Comparison of ENCODE assay signal across 17 cellular contexts in genomic region chr1:182600745-182601415, GRCh38. TPM values are rescaled to one million over a fixed set of nuclear protein-coding genes. Genes with fewer than 3 reads are reported as not detected.
DNase-seq lines count a peak whose midpoint lies in the region; ATAC-seq, FAIRE-seq and TF ChIP-seq lines count a peak whose summit lies in the region.
"Had no signal": no experiment of that assay in that cellular context is flagged by ENCODE, and none has a peak within 500 bp of the region (broad histone marks: within the 10 kb centered on the region; RNA-seq: fewer than 3 reads in every experiment).

No MANE protein-coding gene starts in this region.

- H3K9ac ChIP-seq in KMS-11 (no peak overlapping the region), K562 (ENCODE audit: insufficient read depth in 1 of 2, low read depth in 2 of 2, low read length in 2 of 2) (peak overlapping the region in 1 of 2 experiments; percentile 31; a peak in 1 of 4 replicates)

- peaks cover 33% of the 10 kb centered on the region for H3K79me2 ChIP-seq in KMS-11 (ENCODE audit: insufficient read depth, low read depth)
- H3K79me2 ChIP-seq in K562 (ENCODE audit: control insufficient read depth, insufficient read depth, low read length), result no peaks in the 10 kb centered on the region

- no peak for TF ChIP-seq RAD21 in K562 (CRISPR knock-in tag; conservative IDR thresholded peaks at IDR 0.05 in 1 of 2, IDR thresholded peaks at IDR 0.05 in 1 of 2)

- no peaks in the 10 kb centered on the region for H3K9me3 ChIP-seq in K562 (replicated peaks; ENCODE audit: control insufficient read depth, insufficient read depth, low read depth, low read length)
- H3K9me3 ChIP-seq: Caco-2, colonic mucosa, neutrophil, right lobe of liver, SJSA1, tibial nerve had no signal

- FAIRE-seq in K562 (lab: Jason Lieb, UNC), result no peak
- FAIRE-seq in H54 (lab: Jason Lieb, UNC), result no peak
- FAIRE-seq: bronchial epithelial cell, keratinocyte had no signal

- in situ Hi-C loops in K562 (cut with MboI), result no loop called here

- H3K36me3 ChIP-seq in GM06990 (ENCODE audit: control insufficient read depth, insufficient read depth, low read length) (peaks cover 29% of the 10 kb centered on the region), KMS-11 (ENCODE audit: insufficient read depth) (peaks cover 17% of the 10 kb centered on the region; the same call in 1 of the 2 replicates), K562 (ENCODE audit: control insufficient read depth, insufficient read depth, low read length) (no peaks in the 10 kb centered on the region)
- H3K36me3 ChIP-seq: colonic mucosa, neutrophil, right lobe of liver had no signal

- H3K4me3 ChIP-seq in GM06990 (replicated peaks; ENCODE audit: low read depth, low read length) (peak overlapping the region; percentile 32), KMS-11 (IDR thresholded peaks at IDR 0.05; ENCODE audit: insufficient read depth, low read depth, low read length) (peak overlapping the region; percentile 1), K562 (no peak overlapping the region), foreskin fibroblast (ENCODE audit: low read depth in 1 of 2, low read length in 2 of 2) (no peak overlapping the region)
- H3K4me3 ChIP-seq: colonic mucosa, right lobe of liver, SJSA1, tibial nerve had no signal

- H3K4me2 ChIP-seq in KMS-11 (peak overlapping the region; percentile 74), K562 (ENCODE audit: insufficient read depth, low read length) (no peak overlapping the region)

- H2AFZ ChIP-seq in KMS-11 (ENCODE audit: low read depth) (no peak overlapping the region), K562 (ENCODE audit: low read depth, low read length) (no peak overlapping the region)

- H3K27me3 ChIP-seq in GM06990 (replicated peaks; ENCODE audit: control insufficient read depth, insufficient read depth, low read length), result no peaks in the 10 kb centered on the region
- peaks cover 2% of the 10 kb centered on the region; the same call in 1 of the 2 replicates for H3K27me3 ChIP-seq in KMS-11 (ENCODE audit: insufficient read depth, low read depth)
- peaks cover 2 to 16% of the 10 kb centered on the region in 2 experiments; a peak in 3 of 5 replicates for H3K27me3 ChIP-seq in K562 (ENCODE audit: control insufficient read depth in 2 of 2, insufficient read depth in 2 of 2, low read length in 2 of 2)
- H3K27me3 ChIP-seq: colonic mucosa, right lobe of liver, SJSA1, tibial nerve had no signal

- peaks cover 34% of the 10 kb centered on the region for H3K4me1 ChIP-seq in KMS-11 (ENCODE audit: low read depth, poor library complexity, severe bottlenecking)
- peaks cover 9 to 13% of the 10 kb centered on the region in 2 experiments; a peak in 4 of 5 replicates for H3K4me1 ChIP-seq in K562 (replicated peaks in 1 of 2; ENCODE audit: control insufficient read depth in 2 of 2, insufficient read depth in 2 of 2, low read length in 2 of 2)
- H3K4me1 ChIP-seq: colonic mucosa had no signal

- POLR2A ChIA-PET in K562 (lab: Yijun Ruan, JAX), result interaction anchor here (0.7 to 1.4 kb wide), 5 partner anchors 8 to 1012 kb away, joined by 3 to 6 read pairs (median 3); partner anchors contain the start of gene RNASEL

- TF ChIP-seq CTCF in GM06990 (IDR thresholded peaks at IDR 0.05; ENCODE audit: insufficient read depth, low read length, poor library complexity, severe bottlenecking) (no peak), KMS-11 (conservative IDR thresholded peaks at IDR 0.05; ENCODE audit: low read depth, low read length) (no peak), K562 (IDR thresholded peaks at IDR 0.05 in 2 of 3, conservative IDR thresholded peaks at IDR 0.05 in 1 of 3; ENCODE audit: insufficient read depth in 2 of 3, low read depth in 1 of 3, low read length in 3 of 3) (no peak), foreskin fibroblast (IDR thresholded peaks at IDR 0.05; ENCODE audit: low read depth, low read length) (no peak)

- H3K9me1 ChIP-seq in K562 (ENCODE audit: control insufficient read depth, insufficient read depth, low read length), result no peaks in the 10 kb centered on the region

- no peak for TF ChIP-seq EP300 in K562 (IDR thresholded peaks at IDR 0.05; ENCODE audit: low read length)

- 18% methylated on average over 5 of the region's 5 CpGs for WGBS in K562 (ENCODE audit: insufficient coverage, low coverage, missing lambda C conversion rate)

- BruUV-seq in K562 (replicated peaks; lab: Mats Ljungman, UMichigan), result no TSS peak

- peaks cover 20% of the 10 kb centered on the region for H4K20me1 ChIP-seq in KMS-11 (ENCODE audit: insufficient read depth)
- H4K20me1 ChIP-seq in K562 (replicated peaks; ENCODE audit: control insufficient read depth, insufficient read depth, low read length), result no peaks in the 10 kb centered on the region

- intact Hi-C loops in K562 (cut with micrococcal nuclease), result loop anchor here (1.0 kb wide), 2 partner anchors 181 to 205 kb away; no protein-coding TSS in a partner anchor

- CTCF ChIA-PET in K562 (lab: Yijun Ruan, JAX; ENCODE audit: low intra/inter-chr PET ratio), result interaction anchor here (0.6 to 4.5 kb wide), 7 partner anchors 15 to 516 kb away, joined by 3 to 53 read pairs (median 11); no protein-coding TSS in a partner anchor

- ATAC-seq in K562, result no peak
- ATAC-seq: activated T-cell treated with anti-CD3 and anti-CD28 coated beads, Interleukin-2, amount 50 U/mL, for 4 hours had no signal

- no peak for TF ChIP-seq POLR2A in K562 (conservative IDR thresholded peaks at IDR 0.05)
- TF ChIP-seq POLR2A in H54 (IDR thresholded peaks at IDR 0.05; ENCODE audit: low read depth, low read length), result no peak

- DNase-seq in GM06990 (ENCODE audit: extremely low read depth, insufficient read length) (no peak), K562 (ENCODE audit: extremely low read depth in 1 of 4, low spot score in 3 of 4) (no peak), foreskin fibroblast (no peak), H54 (ENCODE audit: insufficient read length, low spot score) (no peak), NCI-H2107 treated with DMSO at 0.1 percent for 48 hours (lab: John Stamatoyannopoulos, UW; ENCODE audit: unreplicated experiment) (no peak)
- peak; percentile 17 for DNase-seq in stimulated activated CD8-positive, alpha-beta memory T cell treated with anti-CD3 and anti-CD28 coated beads, Interleukin-4, amount 100 ng/mL, for 48 hours
- DNase-seq: activated gamma-delta T cell had no signal

- no peak overlapping the region for H3K27ac ChIP-seq in KMS-11
- no peak overlapping the region for H3K27ac ChIP-seq in K562 (ENCODE audit: extremely low read depth, low read depth, low read length)
- H3K27ac ChIP-seq: colonic mucosa, neutrophil, right lobe of liver, SJSA1 had no signal

TF ChIP-seq in K562, 482 proteins besides CTCF, POLR2A, EP300 and RAD21 (continues in another document):
- TF ChIP-seq ZBTB12 (CRISPR knock-in tag; IDR thresholded peaks at IDR 0.05), result 0 out of 2 replicates have a peak, but pooled peaks have one; percentile 10
- TF ChIP-seq CHD4 (IDR thresholded peaks at IDR 0.05; ENCODE audit: insufficient read depth, insufficient replicate concordance, low read depth, low read length, poor library complexity, severe bottlenecking), result no peak
- no peak for TF ChIP-seq XRCC4 (IDR thresholded peaks at IDR 0.05; ENCODE audit: extremely low read depth, insufficient read depth, insufficient read length)

RNA-seq across cellular contexts. Expression of gene RGS16, which starts 3.3 kb away (rescaled TPM):
- total RNA-seq in K562 (2011; cell fraction: chromatin; rRNA removed; ENCODE audit: low replicate concordance), result 0.32 and 0.42 TPM in 2 replicates
- 0.13 and 0.17 TPM in 2 replicates for total RNA-seq in K562 (2011; cell fraction: nucleolus; rRNA removed)
- total RNA-seq in K562 (2011; cell fraction: nucleoplasm; rRNA removed), result not detected in 2 replicates
- total RNA-seq in K562 (2014; rRNA removed) (0.37 and 0.50 TPM in 2 replicates), K562 (2014; rRNA removed; fragmentation: Illumina TruSeq; extraction: Trizol) (0.26 and 0.36 TPM in 2 replicates), K562 (2015; rRNA removed; fragmentation: Illumina TruSeq; extraction: Trizol) (0.15 and 0.29 TPM in 2 replicates), K562 (2021) (0.38 and 0.55 TPM in 2 replicates)
- polyA plus RNA-seq in K562 (2011; rRNA removed) (0.09 and 0.20 TPM in 2 replicates), K562 (2014; fragmentation: Illumina TruSeq; extraction: Trizol) (0.52 and 0.62 TPM in 2 replicates), K562 (2014; fragmentation: Nextera tagmentation; extraction: Ambion mirVana) (under 1 TPM; 0.07 to 0.21 TPM), K562 (2014; rRNA removed) (0.53 and 0.66 TPM in 2 replicates)
- polyA plus RNA-seq in K562 (2011; cell fraction: cytosol; rRNA removed), result 0.13 and 0.34 TPM in 2 replicates
- polyA plus RNA-seq in K562 (2011; cell fraction: nucleus; rRNA removed), result 0.06 and 0.31 TPM in 2 replicates
- 0.40 and 1.7 TPM in 2 replicates for polyA plus RNA-seq in K562 (2012)
- 0.32 TPM in 1 of 2 replicates, not detected in the other for polyA minus RNA-seq in K562 (2011; rRNA and poly(A)+ RNA removed)
- polyA minus RNA-seq in K562 (2011; cell fraction: cytosol; rRNA and poly(A)+ RNA removed), result not detected in 2 replicates
- 0.11 and 0.40 TPM in 2 replicates for polyA minus RNA-seq in K562 (2011; cell fraction: nucleus; rRNA and poly(A)+ RNA removed)

RNA-seq across cellular contexts. Expression of gene RNASEL, which starts 11.8 kb away (rescaled TPM):
- 7.7 and 12.7 TPM in 2 replicates for total RNA-seq in K562 (2011; cell fraction: chromatin; rRNA removed; ENCODE audit: low replicate concordance)
- total RNA-seq in K562 (2011; cell fraction: nucleolus; rRNA removed), result 5.3 and 5.8 TPM in 2 replicates
- total RNA-seq in K562 (2011; cell fraction: nucleoplasm; rRNA removed), result 10.9 and 15.1 TPM in 2 replicates
- total RNA-seq in K562 (2014; rRNA removed), result 5.4 and 6.2 TPM in 2 replicates
- 8.6 and 8.7 TPM in 2 replicates for total RNA-seq in K562 (2014; rRNA removed; fragmentation: Illumina TruSeq; extraction: Trizol)
- total RNA-seq in K562 (2015; rRNA removed; fragmentation: Illumina TruSeq; extraction: Trizol), result 8.4 and 9.1 TPM in 2 replicates
- 5.4 and 5.7 TPM in 2 replicates for total RNA-seq in K562 (2021)
- 4.2 and 8.6 TPM in 2 replicates for polyA plus RNA-seq in K562 (2011; rRNA removed)
- polyA plus RNA-seq in K562 (2011; cell fraction: cytosol; rRNA removed), result 2.0 and 2.2 TPM in 2 replicates
- polyA plus RNA-seq in K562 (2011; cell fraction: nucleus; rRNA removed), result 5.7 and 8.2 TPM in 2 replicates
- polyA plus RNA-seq in K562 (2012), result 6.4 and 9.3 TPM in 2 replicates
- polyA plus RNA-seq in K562 (2014; fragmentation: Illumina TruSeq; extraction: Trizol), result 6.2 and 7.2 TPM in 2 replicates
- 10 to 100 TPM in 1 of 2 experiments, 1 to 10 TPM in 1; 4.3 to 11.1 TPM for polyA plus RNA-seq in K562 (2014; fragmentation: Nextera tagmentation; extraction: Ambion mirVana)
- 5.1 and 5.6 TPM in 2 replicates for polyA plus RNA-seq in K562 (2014; rRNA removed)
- polyA minus RNA-seq in K562 (2011; rRNA and poly(A)+ RNA removed), result 8.0 and 12.0 TPM in 2 replicates
- 1.3 and 3.3 TPM in 2 replicates for polyA minus RNA-seq in K562 (2011; cell fraction: cytosol; rRNA and poly(A)+ RNA removed)
- 4.3 and 5.2 TPM in 2 replicates for polyA minus RNA-seq in K562 (2011; cell fraction: nucleus; rRNA and poly(A)+ RNA removed)

Comparison
In these comparisons a context has a peak if more than half of its experiments do, and no peak if none do; other contexts are left out.
1. H3K4me3 ChIP-seq: peak in GM06990 (single experiment) and KMS-11 (single experiment); none in K562 (single experiment) and foreskin fibroblast (0 of 2).